Comparison of ENCODE assay signal across 8 cellular contexts in genomic region chrX:154761977-154762528, GRCh38. TPM values are rescaled to one million over a fixed set of nuclear protein-coding genes. Genes with fewer than 3 reads are reported as not detected.
DNase-seq lines count a peak whose midpoint lies in the region; ATAC-seq and TF ChIP-seq lines count a peak whose summit lies in the region.

No MANE protein-coding gene starts in this region.

- peak overlapping the region; percentile 42 to 72 for H3K27ac ChIP-seq in breast epithelium

- TF ChIP-seq CTCF in GM12864 (IDR thresholded peaks at IDR 0.05; ENCODE audit: low read depth, low read length, missing control alignments) (no peak), breast epithelium (IDR thresholded peaks at IDR 0.05) (no peak), mucosa of descending colon (IDR thresholded peaks at IDR 0.05) (no peak)

- no peaks in the 10 kb centered on the region for H3K36me3 ChIP-seq in breast epithelium
- no peaks in the 10 kb centered on the region for H3K36me3 ChIP-seq in mucosa of descending colon (ENCODE audit: low read depth)

- H3K4me1 ChIP-seq in breast epithelium (no peaks in the 10 kb centered on the region), mucosa of descending colon (ENCODE audit: low read depth) (no peaks in the 10 kb centered on the region)

- H3K9me3 ChIP-seq in breast epithelium (no peaks in the 10 kb centered on the region), mucosa of descending colon (no peaks in the 10 kb centered on the region)

- H3K4me3 ChIP-seq in GM12864 (ENCODE audit: low read depth, low read length) (peak overlapping the region; percentile 52), breast epithelium (peak overlapping the region; percentile 65 to 78 (median 67)), mucosa of descending colon (no peak overlapping the region)

- peaks cover 0 to 3% of the 10 kb centered on the region in 2 donors for H3K27me3 ChIP-seq in breast epithelium

- intact Hi-C loops in breast epithelium (cut with DNase I; ENCODE audit: low total_unique reads): no loop called here
- intact Hi-C loops in mucosa of descending colon (cut with DNase I, micrococcal nuclease): no loop called here

- no peak for TF ChIP-seq POLR2A in breast epithelium (IDR thresholded peaks at IDR 0.05)

- ATAC-seq in mucosa of descending colon (no peak), GM18858 (IDR thresholded peaks at IDR 0.05; ENCODE audit: unreplicated experiment) (no peak), GM21825 (IDR thresholded peaks at IDR 0.05; ENCODE audit: unreplicated experiment) (no peak)

- DNase-seq in GM12864 (ENCODE audit: low read depth): no peak
- peak; percentile 41 for DNase-seq in NCI-H2171 (lab: John Stamatoyannopoulos, UW)
- no peak for DNase-seq in breast epithelium (ENCODE audit: low spot score in 2 of 2)
- DNase-seq in mucosa of descending colon: peak in 2 of 3 donors; percentile 38 to 44
- no peak for DNase-seq in globus pallidus (ENCODE audit: low spot score)
- no peak for DNase-seq in AG20443 (ENCODE audit: low spot score)

RNA-seq across cellular contexts. Expression of gene DKC1, which starts 0.6 kb away (rescaled TPM):
- 10 to 100 TPM; 23.2 to 41.0 (median 40.5) TPM for total RNA-seq in breast epithelium
- total RNA-seq in mucosa of descending colon: 10 to 100 TPM; 29.4 to 36.0 (median 31.7) TPM

RNA-seq across cellular contexts. Expression of gene GAB3, which starts 11.2 kb away (rescaled TPM):
- total RNA-seq in breast epithelium (1 to 10 TPM; 3.9 to 8.5 (median 5.3) TPM), mucosa of descending colon (1 to 10 TPM; 1.3 to 3.4 (median 2.5) TPM)

RNA-seq across cellular contexts. Expression of gene MPP1, which starts 43.2 kb away (rescaled TPM):
- total RNA-seq in breast epithelium (10 to 100 TPM; 19.3 to 55.4 (median 24.3) TPM), mucosa of descending colon (10 to 100 TPM; 28.9 to 38.5 (median 37.3) TPM)

Comparison
In these comparisons a context has a peak if more than half of its experiments do, and no peak if none do; other contexts are left out.
1. DNase-seq: peak in NCI-H2171 (single experiment) and mucosa of descending colon (2 of 3); none in GM12864 (single experiment), breast epithelium (0 of 2), globus pallidus (single experiment) and AG20443 (single experiment).